Comparison of ENCODE assay signal across 8 cellular contexts in genomic region chr9:89604463-89605180, GRCh38. TPM values are rescaled to one million over a fixed set of nuclear protein-coding genes. Genes with fewer than 3 reads are reported as not detected.
A peak's percentile ranks its signal among the peaks of the same experiment; 100 is the strongest.
DNase-seq lines count a peak whose midpoint lies in the region; ATAC-seq and TF ChIP-seq lines count a peak whose summit lies in the region.

Gene GADD45G, plus strand, starts transcription at chr9:89605012. Its CDS starts 110 bp downstream, at chr9:89605122.

- H3K4me3 ChIP-seq in GM06990 (replicated peaks; ENCODE audit: low read depth, low read length), result peak within 1 kb of the TSS; percentile 39
- H3K4me3 ChIP-seq in liver (ENCODE audit: low read depth in 1 of 3, low read length in 3 of 3), result peak within 1 kb of the TSS; percentile 79 to 95 (median 87)

- H3K9me3 ChIP-seq in liver (ENCODE audit: control insufficient read depth in 4 of 4, low read length in 3 of 4), result no peaks in the 10 kb centered on the region

- H3K4me1 ChIP-seq in liver (ENCODE audit: control insufficient read depth in 4 of 4, insufficient read depth in 4 of 4, low read length in 3 of 4), result peaks cover 0 to 34% (median 18%) of the 10 kb centered on the region in 4 donors

- H3K36me3 ChIP-seq in GM06990 (ENCODE audit: control insufficient read depth, insufficient read depth, low read length) (no peaks in the 10 kb centered on the region), liver (ENCODE audit: control insufficient read depth in 4 of 4, insufficient read depth in 3 of 4, low read depth in 1 of 4, low read length in 3 of 4) (no peaks in the 10 kb centered on the region)

- H3K27me3 ChIP-seq in GM06990 (replicated peaks; ENCODE audit: control insufficient read depth, insufficient read depth, low read length), result peaks cover 3% of the 10 kb centered on the region
- no peaks in the 10 kb centered on the region for H3K27me3 ChIP-seq in liver (ENCODE audit: control insufficient read depth in 4 of 4, insufficient read depth in 4 of 4, low read length in 3 of 4)

- H3K27ac ChIP-seq in liver (ENCODE audit: low read depth in 1 of 2, low read length in 2 of 2), result peak within 1 kb of the TSS; percentile 82 to 88

- TF ChIP-seq RAD21 in liver (IDR thresholded peaks at IDR 0.05), result peak; percentile 51 to 57

- under 1% methylated on average over 41 of the region's 41 CpGs for WGBS in liver

- peak; percentile 43 for ATAC-seq in HG03045 (IDR thresholded peaks at IDR 0.05; ENCODE audit: unreplicated experiment)
- ATAC-seq in GM21447 (IDR thresholded peaks at IDR 0.05; ENCODE audit: unreplicated experiment), result no peak

- H3K9ac ChIP-seq in liver (ENCODE audit: low read depth in 1 of 2, low read length in 2 of 2), result peak within 1 kb of the TSS; percentile 79 to 80

- TF ChIP-seq CTCF in GM06990 (IDR thresholded peaks at IDR 0.05; ENCODE audit: insufficient read depth, low read length, poor library complexity, severe bottlenecking), result peak; percentile 7
- peak; percentile 8 for TF ChIP-seq CTCF in liver (IDR thresholded peaks at IDR 0.05; ENCODE audit: low read depth, low read length, missing input control)

- DNase-seq in GM06990 (ENCODE audit: extremely low read depth, insufficient read length), result peak; percentile 80
- DNase-seq in NCI-H226, result peak; percentile 84
- DNase-seq in activated CD4-positive, alpha-beta T cell treated with anti-CD3 and anti-CD28 coated beads, Interleukin-2, amount 50 U/mL, for 24 hours (ENCODE audit: low read depth in 1 of 2, low spot score in 1 of 2), result peak; percentile 67 to 78
- DNase-seq in dedifferentiated amniotic fluid mesenchymal stem cell (ENCODE audit: extremely low spot score), result peak; percentile 46
- DNase-seq in stimulated activated CD4-positive, alpha-beta T cell treated with anti-CD3 and anti-CD28 coated beads, Interleukin-2, amount 100 ng/mL, for 4 hours (ENCODE audit: low read depth), result peak; percentile 90

TF ChIP-seq in liver, 16 proteins besides CTCF, POLR2A, EP300 and RAD21:
- TF ChIP-seq FOXA2 (IDR thresholded peaks at IDR 0.05) (no peak), EGR1 (IDR thresholded peaks at IDR 0.05; ENCODE audit: low read depth in 2 of 2) (peak in 1 of 2 donors; percentile 73), HNF4A (conservative IDR thresholded peaks at IDR 0.05) (peak in 1 of 2 donors; percentile 48), RXRA (IDR thresholded peaks at IDR 0.05) (peak; percentile 15 to 70), GABPA (IDR thresholded peaks at IDR 0.05 in 1 of 2, conservative IDR thresholded peaks at IDR 0.05 in 1 of 2) (no peak), ZBTB33 (IDR thresholded peaks at IDR 0.05) (peak; percentile 16), JUND (IDR thresholded peaks at IDR 0.05) (peak in 1 of 2 donors; percentile 20), NR2F2 (IDR thresholded peaks at IDR 0.05) (no peak), REST (IDR thresholded peaks at IDR 0.05) (peak; percentile 95), FOXA1 (IDR thresholded peaks at IDR 0.05) (no peak), SP1 (IDR thresholded peaks at IDR 0.05) (peak; percentile 76), YY1 (IDR thresholded peaks at IDR 0.05) (no peak), ATF3 (IDR thresholded peaks at IDR 0.05) (no peak), MAX (IDR thresholded peaks at IDR 0.05) (peak; percentile 74), TAF1 (conservative IDR thresholded peaks at IDR 0.05) (peak; percentile 98), HNF4G (IDR thresholded peaks at IDR 0.05) (no peak)
TF ChIP-seq in liver: peak in this region for 9.

RNA-seq across cellular contexts. Expression of gene GADD45G, which starts in this region (rescaled TPM):
- 10 to 100 TPM in 1 of 2 donors, 1 to 10 TPM in 1; 5.5 to 20.7 TPM for total RNA-seq in liver
- 100 to 1,000 TPM in 1 of 2 donors, 10 to 100 TPM in 1; 66.0 to 106 TPM for polyA plus RNA-seq in liver
